1 cellular context compared by ENCODE assay signal in the genomic region with DNA sequence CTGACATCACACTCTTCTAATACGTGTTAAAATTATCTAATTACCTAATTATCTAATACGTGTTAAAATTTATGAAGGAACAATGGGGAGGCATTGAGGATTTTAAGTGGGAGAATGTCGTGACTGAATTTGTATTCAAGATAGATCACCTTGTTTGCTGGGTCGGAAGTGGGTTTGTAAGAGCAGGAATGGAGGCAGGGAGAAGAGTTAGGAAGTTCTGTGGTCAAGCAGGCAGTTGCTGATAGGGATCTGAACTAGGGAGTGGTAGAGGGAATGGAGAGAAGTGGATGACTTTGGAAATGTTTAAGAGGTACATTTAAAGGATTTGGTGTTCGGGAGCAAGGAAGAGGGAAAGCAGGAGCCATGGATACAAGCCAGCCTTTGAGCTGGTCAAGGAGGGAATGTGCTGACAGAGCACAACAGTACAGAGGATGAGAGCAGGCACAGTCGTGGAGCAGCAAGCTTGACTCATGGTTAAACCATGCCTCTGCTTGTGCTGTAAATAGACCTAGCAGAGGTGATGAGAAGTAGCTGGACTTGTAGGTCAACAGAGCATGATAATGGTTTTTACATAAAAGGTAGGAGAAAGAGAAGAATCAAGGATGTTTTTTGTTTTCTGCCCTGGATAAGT.
TF ChIP-seq lines count a peak whose summit lies in the region.

No MANE protein-coding gene starts in this region.

TF ChIP-seq in HepG2, 621 proteins besides CTCF, POLR2A, EP300 and RAD21 (continued from another document):
- TF ChIP-seq FOSL2 (CRISPR knock-in tag; IDR thresholded peaks at IDR 0.05): peak; percentile 46
- TF ChIP-seq MAFK (conservative IDR thresholded peaks at IDR 0.05 in 1 of 2, IDR thresholded peaks at IDR 0.05 in 1 of 2; ENCODE audit: low read length in 2 of 2): peak; percentile 96 to 97
